ENCODE assay signal across 23 cellular contexts in the genomic region with DNA sequence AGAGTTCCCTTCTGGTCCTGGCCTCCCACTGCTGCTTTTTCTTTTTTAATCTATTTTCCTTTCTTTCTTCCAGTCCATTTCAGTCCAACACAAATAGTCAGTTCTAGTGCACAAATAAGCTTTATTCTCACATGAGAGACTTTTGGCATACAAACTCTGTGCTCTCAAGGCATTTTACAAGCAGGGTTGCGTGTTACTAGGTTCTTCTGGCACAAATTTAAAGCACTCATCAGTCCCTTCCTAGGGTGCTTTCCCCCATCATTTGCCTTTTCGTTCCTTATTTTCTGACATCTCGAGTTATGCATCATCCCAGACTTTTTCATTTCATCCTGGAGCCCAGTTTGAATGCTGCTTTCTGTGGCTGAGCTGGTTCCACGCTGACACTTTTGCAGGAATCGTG. TPM values are rescaled to one million over a fixed set of nuclear protein-coding genes. Genes with fewer than 3 reads are reported as not detected.
A peak's percentile ranks its signal among the peaks of the same experiment; 100 is the strongest.
DNase-seq lines count a peak whose midpoint lies in the region; ATAC-seq and TF ChIP-seq lines count a peak whose summit lies in the region.
"Had no signal": no experiment of that assay in that cellular context is flagged by ENCODE, and none has a peak within 500 bp of the region (broad histone marks: within the 10 kb centered on the region; RNA-seq: fewer than 3 reads in every experiment).

No MANE protein-coding gene starts in this region.

- no peaks in the 10 kb centered on the region for H3K36me3 Mint-ChIP-seq in activated CD4-positive, alpha-beta T cell treated with anti-CD3 and anti-CD28 coated beads, Interleukin-2, amount 10 ng/mL, durations not matched to agents 24 days and 14 days (ENCODE audit: low read depth)

- peak; percentile 34 for DNase-seq in activated CD4-positive, alpha-beta T cell treated with anti-CD3 and anti-CD28 coated beads, Interleukin-2, amount 10 ng/mL, durations not matched to agents 24 days and 14 days
- DNase-seq in activated CD4-positive, alpha-beta T cell treated with anti-CD3 and anti-CD28 coated beads, Interleukin-2, amount 50 U/mL, for 4 hours, result no peak
- no peak for DNase-seq in dorsolateral prefrontal cortex
- DNase-seq in midbrain (lab: John Stamatoyannopoulos, UW), result peak; percentile 72
- DNase-seq in dermis blood vessel endothelial cell, result no peak
- DNase-seq: ACHN; Calu3; CD8-positive, alpha-beta memory T cell; DMS153; Kasumi-1; NCI-H1694; NCI-H2081; NCI-H2171; NCI-H345; NCI-H524; NCI-H774; NK-92 treated with Interleukin-12 subunit alpha and Interleukin-12 subunit beta, amount 100 ng/mL, for 24 hours had no signal

- H3K9me3 Mint-ChIP-seq in activated CD4-positive, alpha-beta T cell treated with anti-CD3 and anti-CD28 coated beads, Interleukin-2, amount 10 ng/mL, durations not matched to agents 24 days and 14 days, result no peaks in the 10 kb centered on the region
- H3K9me3 Mint-ChIP-seq: CD8-positive, alpha-beta memory T cell had no signal

- H3K4me3 ChIP-seq in dorsolateral prefrontal cortex, result peak overlapping the region in 1 of 59 donors; percentile 1

- TF ChIP-seq CTCF in dorsolateral prefrontal cortex (IDR thresholded peaks at IDR 0.05 in 54 of 56, conservative IDR thresholded peaks at IDR 0.05 in 2 of 56; ENCODE audit: low read depth in 1 of 56, partially characterized antibody in 56 of 56), result no peak

- H3K4me1 Mint-ChIP-seq in activated CD4-positive, alpha-beta T cell treated with anti-CD3 and anti-CD28 coated beads, Interleukin-2, amount 10 ng/mL, durations not matched to agents 24 days and 14 days, result no peaks in the 10 kb centered on the region

- no peaks in the 10 kb centered on the region for H3K27me3 ChIP-seq in dorsolateral prefrontal cortex

- intact Hi-C loops in activated CD4-positive, alpha-beta T cell treated with anti-CD3 and anti-CD28 coated beads, Interleukin-2, amount 10 ng/mL, durations not matched to agents 24 days and 14 days (cut with micrococcal nuclease), result no loop called here
- intact Hi-C loops in dorsolateral prefrontal cortex (cut with DNase I), result no loop called here

- H3K27me3 Mint-ChIP-seq in activated CD4-positive, alpha-beta T cell treated with anti-CD3 and anti-CD28 coated beads, Interleukin-2, amount 10 ng/mL, durations not matched to agents 24 days and 14 days, result no peaks in the 10 kb centered on the region
- H3K27me3 Mint-ChIP-seq: CD8-positive, alpha-beta memory T cell had no signal

- no peak overlapping the region for H3K27ac Mint-ChIP-seq in activated CD4-positive, alpha-beta T cell treated with anti-CD3 and anti-CD28 coated beads, Interleukin-2, amount 10 ng/mL, durations not matched to agents 24 days and 14 days
- H3K27ac Mint-ChIP-seq: CD8-positive, alpha-beta memory T cell had no signal

- peak overlapping the region in 53 of 59 donors; percentile 7 to 85 (median 71) for H3K27ac ChIP-seq in dorsolateral prefrontal cortex
- H3K27ac ChIP-seq in temporal lobe (ENCODE audit: low read depth, low read length), result peak overlapping the region; percentile 36
- H3K27ac ChIP-seq: 22Rv1, C4-2B had no signal

- H3K4me3 Mint-ChIP-seq in activated CD4-positive, alpha-beta T cell treated with anti-CD3 and anti-CD28 coated beads, Interleukin-2, amount 10 ng/mL, durations not matched to agents 24 days and 14 days, result no peak overlapping the region
- H3K4me3 Mint-ChIP-seq: CD8-positive, alpha-beta memory T cell had no signal

- no peak for ATAC-seq in HG03095 (IDR thresholded peaks at IDR 0.05; ENCODE audit: unreplicated experiment)
- ATAC-seq in HG02973 (IDR thresholded peaks at IDR 0.05; ENCODE audit: unreplicated experiment), result no peak
- ATAC-seq: Panc1 had no signal

RNA-seq across cellular contexts. Expression of a gene that starts 29.8 kb away (rescaled TPM):
- 0.28 TPM in 1 of 2 replicates, not detected in the other for total RNA-seq in activated CD4-positive, alpha-beta T cell treated with anti-CD3 and anti-CD28 coated beads, Interleukin-2, amount 10 ng/mL, durations not matched to agents 24 days and 14 days
- total RNA-seq in dorsolateral prefrontal cortex (10 to 100 TPM; 24.8 to 94.2 (median 42.4) TPM), temporal lobe (9.1 TPM), dermis blood vessel endothelial cell (2.7 and 3.7 TPM in 2 replicates)

Comparison
In these comparisons a context has a peak if more than half of its experiments do, and no peak if none do; other contexts are left out.
1. DNase-seq: peak in activated CD4-positive, alpha-beta T cell treated with anti-CD3 and anti-CD28 coated beads, Interleukin-2, amount 10 ng/mL, durations not matched to agents 24 days and 14 days (single experiment) and midbrain (single experiment); none in activated CD4-positive, alpha-beta T cell treated with anti-CD3 and anti-CD28 coated beads, Interleukin-2, amount 50 U/mL, for 4 hours (0 of 2), dorsolateral prefrontal cortex (0 of 10) and dermis blood vessel endothelial cell (single experiment).